29 cellular contexts compared by ENCODE assay signal in the genomic region with DNA sequence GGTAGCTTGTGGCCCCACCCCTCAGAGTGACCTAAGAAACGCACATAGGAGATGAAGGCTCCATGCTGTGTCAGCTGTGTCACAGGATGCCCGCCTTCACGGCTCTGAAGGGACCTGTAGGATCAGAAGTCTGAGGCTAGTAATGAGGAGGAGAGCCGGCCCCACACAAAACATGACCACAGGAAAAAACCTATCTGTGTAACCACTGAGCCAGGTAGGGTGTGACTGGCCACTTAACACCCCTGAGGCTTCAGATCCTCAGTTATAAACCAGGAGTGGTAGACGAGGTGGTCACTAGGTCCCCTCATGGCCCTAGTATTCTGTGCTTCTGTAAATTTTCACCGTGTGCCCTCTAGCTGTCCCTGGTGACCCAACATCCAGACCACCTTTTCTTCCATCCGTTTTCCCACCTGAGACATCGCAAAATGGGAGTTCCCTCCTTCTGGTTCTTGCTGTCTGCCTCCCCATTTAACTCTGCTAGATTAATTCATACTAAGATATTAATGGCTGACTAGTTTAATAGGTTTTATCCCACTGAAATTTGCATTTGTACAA. TPM values are rescaled to one million over a fixed set of nuclear protein-coding genes. Genes with fewer than 3 reads are reported as not detected.
A peak's percentile ranks its signal among the peaks of the same experiment; 100 is the strongest.
DNase-seq lines count a peak whose midpoint lies in the region; ATAC-seq and TF ChIP-seq lines count a peak whose summit lies in the region.
"Had no signal": no experiment of that assay in that cellular context is flagged by ENCODE, and none has a peak within 500 bp of the region (broad histone marks: within the 10 kb centered on the region; RNA-seq: fewer than 3 reads in every experiment).

No MANE protein-coding gene starts in this region.

- no peaks in the 10 kb centered on the region for H3K9me3 Mint-ChIP-seq in naive B cell
- H3K9me3 Mint-ChIP-seq: central memory CD8-positive, alpha-beta T cell; nephron had no signal

- peaks cover 61 to 77% (median 64%) of the 10 kb centered on the region in 3 donors for H3K4me1 Mint-ChIP-seq in naive B cell

- peaks cover 10 to 15% of the 10 kb centered on the region in 2 donors for H3K36me3 Mint-ChIP-seq in naive B cell

- H3K4me1 ChIP-seq in BLaER1: peaks cover 74% of the 10 kb centered on the region
- H3K4me1 ChIP-seq: gastroesophageal sphincter, HAP-1, parathyroid adenoma, transverse colon had no signal

- H3F3A ChIP-seq in SU-DHL-6 (ENCODE audit: insufficient read depth): peaks cover 16% of the 10 kb centered on the region; the same call in 1 of the 2 replicates

- peak overlapping the region; percentile 88 for H3K27ac ChIP-seq in BLaER1
- H3K27ac ChIP-seq in SU-DHL-6 (ENCODE audit: low read depth, low read length): no peak overlapping the region
- H3K27ac ChIP-seq: gastroesophageal sphincter, hepatocyte, parathyroid adenoma, transverse colon had no signal

- no peak overlapping the region for H2AFZ ChIP-seq in SU-DHL-6 (ENCODE audit: low read depth, low read length, severe bottlenecking)
- H2AFZ ChIP-seq: hepatocyte, parathyroid adenoma had no signal

- peaks cover 21% of the 10 kb centered on the region; the same call in 1 of the 2 replicates for H3K27me3 ChIP-seq in BLaER1
- no peaks in the 10 kb centered on the region for H3K27me3 ChIP-seq in SU-DHL-6 (ENCODE audit: low read length)
- H3K27me3 ChIP-seq: gastroesophageal sphincter, hepatocyte, transverse colon had no signal

- H3K4me2 ChIP-seq in BLaER1 (peak overlapping the region; percentile 86), SU-DHL-6 (ENCODE audit: low read depth, low read length, poor library complexity, severe bottlenecking) (peak overlapping the region; percentile 75)
- H3K4me2 ChIP-seq: hepatocyte, SK-N-SH had no signal

- H4K20me1 ChIP-seq in BLaER1 (peaks cover 57% of the 10 kb centered on the region), SU-DHL-6 (ENCODE audit: low read depth, low read length) (no peaks in the 10 kb centered on the region)

- peaks cover 52% of the 10 kb centered on the region for H3K36me3 ChIP-seq in BLaER1
- no peaks in the 10 kb centered on the region for H3K36me3 ChIP-seq in SU-DHL-6 (ENCODE audit: low read length)
- H3K36me3 ChIP-seq: HAP-1, transverse colon had no signal

- H3K27me3 Mint-ChIP-seq in naive B cell: no peaks in the 10 kb centered on the region
- H3K27me3 Mint-ChIP-seq: central memory CD8-positive, alpha-beta T cell had no signal

- H3K27ac Mint-ChIP-seq in naive B cell: peak overlapping the region; percentile 97 to 100 (median 99)

- ATAC-seq in naive B cell (ENCODE audit: low read depth in 2 of 2): no peak
- ATAC-seq: gastroesophageal sphincter, left colon, PC-3 had no signal

- TF ChIP-seq CTCF in GM12864 (IDR thresholded peaks at IDR 0.05; ENCODE audit: low read depth, low read length, missing control alignments) (no peak), SU-DHL-6 (IDR thresholded peaks at IDR 0.05; ENCODE audit: insufficient read depth, low read length, poor library complexity, severe bottlenecking) (no peak)

- no peaks in the 10 kb centered on the region; the same call in 1 of the 2 replicates for H3K79me2 ChIP-seq in SU-DHL-6 (ENCODE audit: insufficient read depth, low read length)
- H3K79me2 ChIP-seq: hepatocyte, parathyroid adenoma had no signal

- peak overlapping the region; percentile 90 for H3K9ac ChIP-seq in BLaER1
- no peak overlapping the region for H3K9ac ChIP-seq in SU-DHL-6 (ENCODE audit: low read length)
- H3K9ac ChIP-seq: parathyroid adenoma, SK-N-SH had no signal

- peak overlapping the region; percentile 84 to 100 (median 98) for H3K4me3 Mint-ChIP-seq in naive B cell
- H3K4me3 Mint-ChIP-seq: central memory CD8-positive, alpha-beta T cell; nephron had no signal

- peak overlapping the region; percentile 78 for H3K4me3 ChIP-seq in BLaER1
- peak overlapping the region; percentile 76 for H3K4me3 ChIP-seq in GM12864 (ENCODE audit: low read depth, low read length)
- H3K4me3 ChIP-seq in SU-DHL-6 (ENCODE audit: insufficient read depth, low read length, poor library complexity, severe bottlenecking): no peak overlapping the region
- H3K4me3 ChIP-seq: gastroesophageal sphincter, HAP-1, hepatocyte, smooth muscle cell, transverse colon had no signal

- H3K9me3 ChIP-seq in BLaER1 (no peaks in the 10 kb centered on the region), SU-DHL-6 (ENCODE audit: insufficient read depth, low read length) (no peaks in the 10 kb centered on the region)
- H3K9me3 ChIP-seq: gastroesophageal sphincter, HAP-1, SK-N-SH, transverse colon had no signal

- H3K9me2 ChIP-seq in SU-DHL-6 (replicated peaks; ENCODE audit: insufficient read depth, low read length): no peaks in the 10 kb centered on the region
- H3K9me2 ChIP-seq: SK-N-SH had no signal

- no peak for DNase-seq in GM12864 (ENCODE audit: low read depth)
- DNase-seq in naive B cell: no peak
- no peak for DNase-seq in A172 (ENCODE audit: low spot score)
- no peak for DNase-seq in Ammon's horn (ENCODE audit: low spot score)
- DNase-seq in cerebellar cortex (ENCODE audit: low spot score): no peak
- no peak for DNase-seq in activated effector memory CD4-positive, alpha-beta T cell treated with Interleukin-2 at 50 U/mL for 16 hours
- DNase-seq: activated CD4-positive, alpha-beta T cell treated with anti-CD3 and anti-CD28 coated beads for 48 hours; activated gamma-delta T cell treated with Interleukin-2 at 50 U/mL for 16 hours; activated T-cell treated with anti-CD3 and anti-CD28 coated beads, Interleukin-2, amount 50 U/mL, for 1 hour; DMS79 treated with DMSO at 0.1 percent for 48 hours; KG1; left colon; mesendoderm; NCI-H146; NCI-H510A; PC-3; SK-N-SH; stimulated activated CD4-positive, alpha-beta T cell treated with anti-CD3 and anti-CD28 coated beads, Interleukin-2, amount 100 ng/mL, for 24 hours; T-helper 2 cell; transverse colon had no signal

RNA-seq across cellular contexts. Expression of a gene that starts 52.8 kb away (rescaled TPM):
- polyA plus RNA-seq in naive B cell (ENCODE audit: low read depth in 6 of 6): 10 to 100 TPM; 21.9 to 50.4 (median 26.7) TPM
- total RNA-seq in A172 (2014; rRNA removed; shearing (Covaris generic)): 29.7 and 52.5 TPM in 2 replicates
